Comparison of ENCODE assay signal across 14 cellular contexts in the genomic region with DNA sequence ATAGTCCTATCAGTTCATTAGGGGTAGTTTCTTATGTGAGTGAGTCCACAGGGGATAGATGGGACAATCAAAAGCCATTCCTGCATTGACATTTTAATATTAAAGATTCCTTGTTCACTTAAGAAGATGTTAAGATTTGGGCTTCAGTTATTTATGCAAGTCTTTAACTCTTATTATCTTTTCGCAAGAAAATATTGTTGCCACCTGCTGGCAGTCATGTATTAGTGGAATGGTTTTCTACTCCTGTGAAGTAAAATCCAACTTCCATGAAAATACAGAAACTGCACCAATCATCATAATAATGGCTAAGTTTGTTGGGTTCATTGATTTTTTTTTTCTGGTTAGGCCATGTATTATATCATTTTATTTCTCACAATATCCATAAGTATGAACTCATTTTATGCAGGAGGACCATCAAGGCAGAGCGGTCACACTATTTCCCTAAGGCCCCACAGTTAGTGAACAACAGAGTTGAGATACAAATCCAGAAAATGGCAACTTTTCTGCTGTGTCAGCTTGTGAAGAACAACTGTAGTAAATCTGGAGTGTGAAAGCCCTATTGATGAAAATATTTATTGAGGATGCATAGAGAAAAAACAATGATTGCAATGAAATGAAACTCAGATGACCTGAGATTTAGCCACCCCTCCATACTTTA.
DNase-seq lines count a peak whose midpoint lies in the region; ATAC-seq and TF ChIP-seq lines count a peak whose summit lies in the region.
"Had no signal": no experiment of that assay in that cellular context is flagged by ENCODE, and none has a peak within 500 bp of the region (broad histone marks: within the 10 kb centered on the region; RNA-seq: fewer than 3 reads in every experiment).

No MANE protein-coding gene starts in this region.

- intact Hi-C loops in heart right ventricle (cut with DNase I): no loop called here

- H3K27ac ChIP-seq in cardiac muscle cell: no peak overlapping the region
- H3K27ac ChIP-seq in heart right ventricle: no peak overlapping the region
- H3K27ac ChIP-seq: psoas muscle had no signal

- no peaks in the 10 kb centered on the region for H3K9me3 Mint-ChIP-seq in type B pancreatic cell

- H3K4me1 ChIP-seq in cardiac muscle cell (ENCODE audit: low read depth): no peaks in the 10 kb centered on the region
- no peaks in the 10 kb centered on the region for H3K4me1 ChIP-seq in heart right ventricle
- H3K4me1 ChIP-seq: psoas muscle had no signal

- TF ChIP-seq CTCF in cardiac muscle cell (IDR thresholded peaks at IDR 0.05; ENCODE audit: low read depth, low read length) (peak; percentile 46), heart right ventricle (IDR thresholded peaks at IDR 0.05) (peak in 4 of 9 donors; percentile 12 to 21 (median 19)), type B pancreatic cell (conservative IDR thresholded peaks at IDR 0.05) (peak; percentile 58)

- no peak overlapping the region for H3K27ac Mint-ChIP-seq in type B pancreatic cell

- H3K27me3 ChIP-seq in cardiac muscle cell (no peaks in the 10 kb centered on the region), heart right ventricle (no peaks in the 10 kb centered on the region)

- H3K36me3 ChIP-seq in cardiac muscle cell (no peaks in the 10 kb centered on the region), heart right ventricle (peaks cover 0 to 24% (median 0%) of the 10 kb centered on the region in 9 donors)

- H3K9me3 ChIP-seq in cardiac muscle cell (ENCODE audit: low read depth): no peaks in the 10 kb centered on the region
- H3K9me3 ChIP-seq in heart right ventricle: no peaks in the 10 kb centered on the region
- H3K9me3 ChIP-seq: psoas muscle had no signal

- no peaks in the 10 kb centered on the region for H3K4me1 Mint-ChIP-seq in type B pancreatic cell (ENCODE audit: unreplicated experiment)

- WGBS in heart right ventricle, 2 donors: 84 to 91% methylated on average over 2 of the region's 2 CpGs

- H3K4me3 Mint-ChIP-seq in type B pancreatic cell: no peak overlapping the region

- no peaks in the 10 kb centered on the region for H3K36me3 Mint-ChIP-seq in type B pancreatic cell

- ATAC-seq in heart right ventricle (no peak), GM18511 (IDR thresholded peaks at IDR 0.05; ENCODE audit: unreplicated experiment) (no peak)
- ATAC-seq: activated CD4-positive, CD25-positive, alpha-beta regulatory T cell treated with anti-CD3 and anti-CD28 coated beads, Interleukin-2, amount 50 U/mL, for 24 hours; Panc1; psoas muscle had no signal

- no peaks in the 10 kb centered on the region for H3K27me3 Mint-ChIP-seq in type B pancreatic cell

- H3K4me3 ChIP-seq in cardiac muscle cell (no peak overlapping the region), heart right ventricle (no peak overlapping the region)
- H3K4me3 ChIP-seq: psoas muscle had no signal

- DNase-seq in cardiac muscle cell (ENCODE audit: low read depth in 1 of 2, low spot score in 1 of 2) (peak in 1 of 2 donors; percentile 50), heart right ventricle (no peak), RPMI7951 (ENCODE audit: low read depth) (peak; percentile 40), fibroblast of peridontal ligament (ENCODE audit: extremely low read depth) (peak; percentile 64), type B pancreatic cell (ENCODE audit: extremely low spot score, unreplicated experiment) (no peak), NCI-H82 (lab: John Stamatoyannopoulos, UW) (no peak)
- DNase-seq in activated CD4-positive, alpha-beta T cell treated with anti-CD3 and anti-CD28 coated beads for 4 hours: no peak
- DNase-seq: activated effector memory CD4-positive, alpha-beta T cell treated with Interleukin-2 at 50 U/mL for 16 hours; effector CD4-positive, alpha-beta T cell; NCI-H1417 treated with DMSO at 0.1 percent for 48 hours; psoas muscle had no signal

Comparison
In these comparisons a context has a peak if more than half of its experiments do, and no peak if none do; other contexts are left out.
1. DNase-seq: peak in RPMI7951 (single experiment) and fibroblast of peridontal ligament (single experiment); none in heart right ventricle (0 of 2), type B pancreatic cell (single experiment), activated CD4-positive, alpha-beta T cell treated with anti-CD3 and anti-CD28 coated beads for 4 hours (0 of 2) and NCI-H82 (single experiment).